ENCODE assay signal across 14 cellular contexts in the genomic region with DNA sequence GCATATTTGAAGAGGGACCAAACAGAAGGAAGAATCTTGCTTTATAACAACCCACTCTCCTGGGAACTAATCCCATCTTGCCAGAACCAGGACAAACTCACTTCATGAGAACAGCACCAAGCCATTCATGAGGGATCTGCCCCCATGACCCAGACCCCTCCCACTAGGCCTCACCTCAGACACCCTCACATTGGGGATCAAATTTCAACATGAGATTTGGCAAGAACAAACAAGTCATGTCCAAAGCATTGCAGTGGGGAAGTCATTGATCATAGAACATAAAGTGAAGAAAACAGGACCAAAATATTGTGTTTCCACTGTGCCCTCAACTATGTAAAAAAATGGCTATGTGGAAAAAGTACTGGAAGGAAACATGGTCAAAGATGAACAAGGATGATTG. TPM values are rescaled to one million over a fixed set of nuclear protein-coding genes. Genes with fewer than 3 reads are reported as not detected.
A peak's percentile ranks its signal among the peaks of the same experiment; 100 is the strongest.
DNase-seq lines count a peak whose midpoint lies in the region; ATAC-seq, FAIRE-seq and TF ChIP-seq lines count a peak whose summit lies in the region.
"Had no signal": no experiment of that assay in that cellular context is flagged by ENCODE, and none has a peak within 500 bp of the region (broad histone marks: within the 10 kb centered on the region; RNA-seq: fewer than 3 reads in every experiment).

No MANE protein-coding gene starts in this region.

- H3K9me3 ChIP-seq in right cardiac atrium (ENCODE audit: control insufficient read depth, low read length) = no peaks in the 10 kb centered on the region
- H3K9me3 ChIP-seq in heart right ventricle = peaks cover 0 to 11% (median 0%) of the 10 kb centered on the region in 11 donors
- H3K9me3 ChIP-seq in aorta (ENCODE audit: control insufficient read depth, low read length) = no peaks in the 10 kb centered on the region

- DNase-seq in right cardiac atrium (no peak), heart right ventricle (no peak), choroid plexus epithelial cell (ENCODE audit: low read depth) (peak; percentile 51), omental fat pad (ENCODE audit: low spot score) (no peak), aorta (no peak), frontal cortex (ENCODE audit: low spot score in 2 of 2) (no peak)
- DNase-seq: activated B cell treated with CpG ODN at 0.5 μM for 24 hours; activated naive CD8-positive, alpha-beta T cell treated with anti-CD3 and anti-CD28 coated beads for 36 hours; kidney glomerular epithelial cell; naive B cell; NCI-H187 had no signal

- H3K4me1 ChIP-seq in right cardiac atrium (ENCODE audit: control insufficient read depth, insufficient read depth, low read length) (peaks cover 15% of the 10 kb centered on the region), heart right ventricle (peaks cover 6 to 65% (median 37%) of the 10 kb centered on the region in 9 donors), aorta (ENCODE audit: control insufficient read depth in 1 of 2, insufficient read depth in 2 of 2, low read length in 2 of 2) (peaks cover 20 to 25% of the 10 kb centered on the region in 2 donors)

- H3K36me3 ChIP-seq in heart right ventricle = peaks cover 0 to 17% (median 0%) of the 10 kb centered on the region in 9 donors
- peaks cover 0 to 5% of the 10 kb centered on the region in 2 donors for H3K36me3 ChIP-seq in aorta (ENCODE audit: control insufficient read depth in 1 of 2, insufficient read depth in 2 of 2, low read length in 1 of 2)

- TF ChIP-seq CTCF in heart right ventricle (IDR thresholded peaks at IDR 0.05) (no peak), choroid plexus epithelial cell (conservative IDR thresholded peaks at IDR 0.05; ENCODE audit: low read depth, low read length) (no peak), omental fat pad (IDR thresholded peaks at IDR 0.05) (no peak)

- FAIRE-seq in frontal cortex (lab: Jason Lieb, UNC) = no peak

- intact Hi-C loops in right cardiac atrium (cut with DNase I) = no loop called here
- intact Hi-C loops in heart right ventricle (cut with DNase I) = no loop called here
- intact Hi-C loops in aorta (cut with DNase I) = loop anchor here in 1 of 2 donors (5.0 kb wide), 2 partner anchors 36 to 96 kb away; no protein-coding TSS in a partner anchor

- H3K4me3 ChIP-seq in right cardiac atrium (ENCODE audit: low read length) (no peak overlapping the region), heart right ventricle (no peak overlapping the region), choroid plexus epithelial cell (ENCODE audit: low read depth, low read length) (no peak overlapping the region), aorta (ENCODE audit: low read length in 2 of 2) (no peak overlapping the region)
- H3K4me3 ChIP-seq: SK-N-MC had no signal

- ATAC-seq in right cardiac atrium (no peak), heart right ventricle (no peak), omental fat pad (ENCODE audit: low FRiP score) (peak; percentile 79), aorta (ENCODE audit: low FRiP score) (no peak), GM19467 (IDR thresholded peaks at IDR 0.05; ENCODE audit: unreplicated experiment) (no peak), GM18868 (IDR thresholded peaks at IDR 0.05; ENCODE audit: unreplicated experiment) (no peak)

- H3K27me3 ChIP-seq in right cardiac atrium (ENCODE audit: control insufficient read depth, insufficient read depth) (no peaks in the 10 kb centered on the region), heart right ventricle (no peaks in the 10 kb centered on the region), aorta (ENCODE audit: control insufficient read depth in 1 of 2, insufficient read depth in 2 of 2, low read length in 1 of 2) (no peaks in the 10 kb centered on the region)

- peak overlapping the region; percentile 36 for H3K27ac ChIP-seq in right cardiac atrium (ENCODE audit: low read length)
- H3K27ac ChIP-seq in heart right ventricle = peak overlapping the region in 3 of 10 donors; percentile 12 to 37 (median 36)
- H3K27ac ChIP-seq in aorta (ENCODE audit: low read depth in 1 of 2, low read length in 2 of 2) = peak overlapping the region; percentile 45 to 65
- H3K27ac ChIP-seq: SK-N-MC had no signal

RNA-seq across cellular contexts. Expression of a gene that starts 43.9 kb away (rescaled TPM):
- total RNA-seq in right cardiac atrium (100 to 1,000 TPM in 2 of 4 donors, 10 to 100 TPM in 2; 89.9 to 196 (median 130) TPM), heart right ventricle (100 to 1,000 TPM in 5 of 10 donors, 10 to 100 TPM in 5; 61.2 to 154 (median 104) TPM), omental fat pad (100 to 1,000 TPM; 479 to 654 (median 593) TPM), aorta (100 to 1,000 TPM; 382 to 754 TPM), frontal cortex (490 TPM)
- polyA plus RNA-seq in right cardiac atrium (19.7 TPM), heart right ventricle (10 to 100 TPM; 13.1 to 36.9 TPM), aorta (10 to 100 TPM; 27.2 to 66.5 TPM)
